13 cellular contexts compared by ENCODE assay signal in genomic region chr14:60658909-60659585, GRCh38. TPM values are rescaled to one million over a fixed set of nuclear protein-coding genes. Genes with fewer than 3 reads are reported as not detected.
DNase-seq lines count a peak whose midpoint lies in the region; ATAC-seq and TF ChIP-seq lines count a peak whose summit lies in the region.
"Had no signal": no experiment of that assay in that cellular context is flagged by ENCODE, and none has a peak within 500 bp of the region (broad histone marks: within the 10 kb centered on the region; RNA-seq: fewer than 3 reads in every experiment).

No MANE protein-coding gene starts in this region.

- H3K4me3 Mint-ChIP-seq in chondrocyte (ENCODE audit: unreplicated experiment): peak overlapping the region; percentile 86

- no peaks in the 10 kb centered on the region for H3K9me3 ChIP-seq in gastrocnemius medialis
- H3K9me3 ChIP-seq: ascending aorta had no signal

- intact Hi-C loops in gastrocnemius medialis (cut with DNase I; ENCODE audit: low total_unique reads): loop anchor here (1.0 to 5.0 kb wide), 4 partner anchors 148 to 528 kb away; no protein-coding TSS in a partner anchor

- peak overlapping the region; percentile 98 for H3K27ac Mint-ChIP-seq in chondrocyte (ENCODE audit: unreplicated experiment)

- peaks cover 46% of the 10 kb centered on the region for H3K4me1 Mint-ChIP-seq in chondrocyte (ENCODE audit: low read depth)

- DNase-seq in NCI-H1105 treated with DMSO at 0.1 percent for 48 hours (lab: John Stamatoyannopoulos, UW) (peak; percentile 14), NCI-H1105 (lab: John Stamatoyannopoulos, UW) (no peak), NCI-H510A (lab: John Stamatoyannopoulos, UW) (peak; percentile 27), chondrocyte (ENCODE audit: low spot score) (no peak), gastrocnemius medialis (no peak)
- DNase-seq in stimulated activated naive CD8-positive, alpha-beta T cell treated with anti-CD3 and anti-CD28 coated beads, Interleukin-15, Interleukin-2, amounts not matched to agents 100 U/mL and 50 U/mL, for 24 hours: no peak
- DNase-seq: 8988T, NCI-H1092 treated with DMSO at 0.1 percent for 48 hours, RPMI8226 had no signal

- no peak for TF ChIP-seq POLR2A in gastrocnemius medialis (IDR thresholded peaks at IDR 0.05)

- peak overlapping the region; percentile 93 to 98 (median 95) for H3K27ac ChIP-seq in gastrocnemius medialis
- H3K27ac ChIP-seq: ascending aorta had no signal

- H3K27me3 Mint-ChIP-seq in chondrocyte (ENCODE audit: low read depth): no peaks in the 10 kb centered on the region

- ATAC-seq in gastrocnemius medialis: no peak
- ATAC-seq in GM18870 (IDR thresholded peaks at IDR 0.05; ENCODE audit: unreplicated experiment): no peak
- no peak for ATAC-seq in stimulated activated naive CD8-positive, alpha-beta T cell treated with anti-CD3 and anti-CD28 coated beads, Interleukin-15, Interleukin-2, amounts not matched to agents 100 U/mL and 50 U/mL, for 24 hours
- ATAC-seq in GM18909 (IDR thresholded peaks at IDR 0.05; ENCODE audit: poor library complexity, unreplicated experiment): no peak

- no peaks in the 10 kb centered on the region for H3K27me3 ChIP-seq in gastrocnemius medialis
- H3K27me3 ChIP-seq: ascending aorta had no signal

- TF ChIP-seq CTCF in chondrocyte (IDR thresholded peaks at IDR 0.05): no peak
- no peak for TF ChIP-seq CTCF in gastrocnemius medialis (IDR thresholded peaks at IDR 0.05 in 4 of 5, conservative IDR thresholded peaks at IDR 0.05 in 1 of 5)

- H3K4me1 ChIP-seq in gastrocnemius medialis: peaks cover 19 to 31% of the 10 kb centered on the region in 2 donors

- in situ Hi-C loops in gastrocnemius medialis (cut with MboI; ENCODE audit: low sequenced_read_pairs in 4 of 4): loop anchor here in 1 of 4 donors (10.0 kb wide), 1 partner anchor 66 kb away; the partner anchor contains the start of gene SIX4

- H3K36me3 ChIP-seq in gastrocnemius medialis: no peaks in the 10 kb centered on the region
- H3K36me3 ChIP-seq: ascending aorta had no signal

- peak overlapping the region in 2 of 4 donors; percentile 73 to 90 for H3K4me3 ChIP-seq in gastrocnemius medialis
- H3K4me3 ChIP-seq: ascending aorta had no signal

- H3K36me3 Mint-ChIP-seq in chondrocyte (ENCODE audit: low read depth): no peaks in the 10 kb centered on the region

- no peaks in the 10 kb centered on the region for H3K9me3 Mint-ChIP-seq in chondrocyte (ENCODE audit: low read depth)

RNA-seq across cellular contexts. Expression of gene SIX1, which starts 9.8 kb away (rescaled TPM):
- total RNA-seq in chondrocyte (92.0 to 204 TPM (median 94.6 TPM) in 3 replicates), gastrocnemius medialis (10 to 100 TPM; 28.3 to 76.4 (median 56.3) TPM)
- total RNA-seq: liver had no signal

Comparison
In these comparisons a context has a peak if more than half of its experiments do, and no peak if none do; other contexts are left out.
1. DNase-seq: peak in NCI-H1105 treated with DMSO at 0.1 percent for 48 hours (single experiment) and NCI-H510A (single experiment); none in NCI-H1105 (single experiment), chondrocyte (single experiment), gastrocnemius medialis (0 of 2) and stimulated activated naive CD8-positive, alpha-beta T cell treated with anti-CD3 and anti-CD28 coated beads, Interleukin-15, Interleukin-2, amounts not matched to agents 100 U/mL and 50 U/mL, for 24 hours (single experiment).